Comparison of ENCODE assay signal across 8 cellular contexts in the genomic region with DNA sequence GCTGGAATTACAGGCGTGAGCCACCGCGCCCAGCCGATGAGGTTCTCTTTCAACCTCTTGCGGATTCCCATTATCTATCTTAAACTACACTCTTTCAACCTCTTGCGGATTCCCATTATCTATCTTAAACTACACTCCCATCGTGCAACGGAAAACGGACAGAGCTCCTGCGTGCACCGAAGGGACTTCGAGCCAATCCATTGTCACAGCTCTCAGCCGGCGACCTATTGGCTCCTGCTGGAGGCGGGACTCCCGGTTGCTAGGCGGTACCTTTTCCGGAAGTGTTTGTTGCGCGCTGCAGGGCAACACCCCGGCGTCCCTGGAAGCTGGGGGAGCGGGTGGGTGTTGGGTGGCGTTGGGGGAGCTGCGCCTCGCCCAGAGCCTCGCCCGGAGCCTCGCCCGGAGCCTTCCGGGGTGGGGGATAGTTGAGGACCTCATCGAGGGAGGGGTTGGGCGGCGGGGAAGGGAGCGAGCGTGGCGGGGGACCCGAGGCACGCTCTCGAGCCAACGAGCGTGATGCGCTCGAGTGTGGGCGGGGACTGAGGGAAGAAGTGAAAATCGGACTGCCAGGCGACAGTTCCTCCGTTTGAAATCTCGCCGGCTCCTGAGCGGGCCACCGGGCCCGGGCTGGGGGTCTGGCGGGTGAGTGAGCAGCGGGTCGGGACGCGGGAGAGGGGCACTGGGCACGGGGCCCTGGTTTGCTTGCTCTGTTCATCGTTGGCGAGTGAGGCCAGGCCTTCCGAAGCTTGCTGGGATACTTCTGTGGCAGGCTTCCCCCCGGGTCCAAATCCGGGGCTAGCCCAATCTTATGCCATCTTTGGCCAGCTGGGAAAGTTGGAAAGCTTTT. TPM values are rescaled to one million over a fixed set of nuclear protein-coding genes. Genes with fewer than 3 reads are reported as not detected.
DNase-seq lines count a peak whose midpoint lies in the region; ATAC-seq, FAIRE-seq and TF ChIP-seq lines count a peak whose summit lies in the region.

A gene (plus strand): TSS at position 288 of the 847 bp plus-strand sequence. CDS start 10,733 bp downstream, outside the sequence.

- TF ChIP-seq CTCF in 22Rv1 (IDR thresholded peaks at IDR 0.05) (no peak), brain (conservative IDR thresholded peaks at IDR 0.05) (no peak), gastrocnemius medialis (IDR thresholded peaks at IDR 0.05 in 4 of 5, conservative IDR thresholded peaks at IDR 0.05 in 1 of 5) (no peak)

- H3K4me3 Mint-ChIP-seq in brain: no peak within 1 kb of the TSS

- H3K27ac Mint-ChIP-seq in brain: peak within 1 kb of the TSS in 3 of 5 experiments; percentile 44 to 64 (median 44)

- H3K9me3 ChIP-seq in iPS DF 6.9 (ENCODE audit: control insufficient read depth, insufficient read depth, low read length) (no peaks in the 10 kb centered on the region), gastrocnemius medialis (no peaks in the 10 kb centered on the region)

- FAIRE-seq in TTC549 (lab: Jason Lieb, UNC): peak; percentile 89

- H3K27me3 Mint-ChIP-seq in brain: no peaks in the 10 kb centered on the region

- H3K36me3 ChIP-seq in iPS DF 6.9 (ENCODE audit: control insufficient read depth, insufficient read depth, low read length) (no peaks in the 10 kb centered on the region), gastrocnemius medialis (no peaks in the 10 kb centered on the region)

- ATAC-seq in GM18520 (IDR thresholded peaks at IDR 0.05; ENCODE audit: unreplicated experiment) (peak; percentile 97), HG03064 (IDR thresholded peaks at IDR 0.05; ENCODE audit: low read depth, unreplicated experiment) (peak; percentile 96), gastrocnemius medialis (peak; percentile 98 to 99)

- H3K4me1 ChIP-seq in iPS DF 6.9 (ENCODE audit: control insufficient read depth, insufficient read depth, low read length) (no peaks in the 10 kb centered on the region), gastrocnemius medialis (peaks cover 9% of the 10 kb centered on the region in 2 donors)

- no peaks in the 10 kb centered on the region for H3K9me3 Mint-ChIP-seq in brain

- peak; percentile 42 to 63 for TF ChIP-seq POLR2A in gastrocnemius medialis (IDR thresholded peaks at IDR 0.05)

- no CpG with 5 or more reads among the region's 64 CpGs for WGBS in iPS DF 6.9 (ENCODE audit: insufficient coverage, insufficient read length)

- H3K27me3 ChIP-seq in iPS DF 6.9 (ENCODE audit: control insufficient read depth, insufficient read depth, low read length): no peaks in the 10 kb centered on the region
- H3K27me3 ChIP-seq in gastrocnemius medialis: no peaks in the 10 kb centered on the region

- DNase-seq in NCI-H2107 treated with DMSO at 0.1 percent for 48 hours (lab: John Stamatoyannopoulos, UW; ENCODE audit: unreplicated experiment): peak; percentile 79
- peak; percentile 85 for DNase-seq in iPS DF 6.9 (ENCODE audit: low read depth, low spot score)
- DNase-seq in gastrocnemius medialis: peak; percentile 94 to 95

- in situ Hi-C loops in gastrocnemius medialis (cut with MboI; ENCODE audit: low sequenced_read_pairs in 4 of 4): no loop called here

- intact Hi-C loops in gastrocnemius medialis (cut with DNase I; ENCODE audit: low total_unique reads): loop anchor here (1.0 to 10.0 kb wide), 4 partner anchors 11 to 540 kb away; a partner anchor contains a TSS

- H3K4me3 ChIP-seq in iPS DF 6.9 (ENCODE audit: low read length) (peak within 1 kb of the TSS; percentile 94; the same call in 1 of the 2 replicates), gastrocnemius medialis (peak within 1 kb of the TSS; percentile 66 to 90 (median 77))

- peaks cover 5% of the 10 kb centered on the region for H3K36me3 Mint-ChIP-seq in brain

- peak within 1 kb of the TSS; percentile 77 for H3K27ac ChIP-seq in 22Rv1
- H3K27ac ChIP-seq in iPS DF 6.9 (ENCODE audit: low read length): no peak within 1 kb of the TSS
- H3K27ac ChIP-seq in gastrocnemius medialis: peak within 1 kb of the TSS; percentile 85 to 91 (median 86)

- peaks cover 3% of the 10 kb centered on the region for H3K4me1 Mint-ChIP-seq in brain

RNA-seq across cellular contexts. Expression of the gene that starts here (rescaled TPM):
- polyA plus RNA-seq in brain (ENCODE audit: insufficient read depth, low read depth, low replicate concordance): 11.6 TPM
- 1 to 10 TPM; 3.4 to 9.2 (median 5.8) TPM for total RNA-seq in gastrocnemius medialis
